Comparison of ENCODE assay signal across 13 cellular contexts in genomic region chr12:30970559-30971202, GRCh38. TPM values are rescaled to one million over a fixed set of nuclear protein-coding genes. Genes with fewer than 3 reads are reported as not detected.
DNase-seq lines count a peak whose midpoint lies in the region; ATAC-seq and TF ChIP-seq lines count a peak whose summit lies in the region.
"Had no signal": no experiment of that assay in that cellular context is flagged by ENCODE, and none has a peak within 500 bp of the region (broad histone marks: within the 10 kb centered on the region; RNA-seq: fewer than 3 reads in every experiment).

No MANE protein-coding gene starts in this region.

- H3K27me3 Mint-ChIP-seq in endothelial cell (ENCODE audit: unreplicated experiment) = peaks cover 10% of the 10 kb centered on the region

- H3K9me3 Mint-ChIP-seq in endothelial cell (ENCODE audit: unreplicated experiment) = no peaks in the 10 kb centered on the region
- H3K9me3 Mint-ChIP-seq: activated CD4-positive, alpha-beta memory T cell treated with anti-CD3 and anti-CD28 coated beads, Interleukin-2, amount 10 ng/mL, durations not matched to agents 7 days and 5 days had no signal

- intact Hi-C loops in mucosa of descending colon (cut with DNase I, micrococcal nuclease) = no loop called here

- H3K36me3 ChIP-seq in mucosa of descending colon (ENCODE audit: low read depth) = no peaks in the 10 kb centered on the region
- H3K36me3 ChIP-seq: BE2C, sigmoid colon had no signal

- DNase-seq in DMS 273 (lab: John Stamatoyannopoulos, UW; ENCODE audit: unreplicated experiment) (peak; percentile 81), NCI-H1694 (lab: John Stamatoyannopoulos, UW) (peak; percentile 78), endothelial cell (ENCODE audit: low spot score) (no peak), mucosa of descending colon (peak in 2 of 3 donors; percentile 11 to 21)
- no peak for DNase-seq in activated effector memory CD4-positive, alpha-beta T cell treated with Interleukin-2 at 50 U/mL for 16 hours
- DNase-seq in activated CD8-positive, alpha-beta memory T cell treated with anti-CD3 and anti-CD28 coated beads, Interleukin-2, amount 50 U/mL, for 4 hours = no peak
- DNase-seq: activated CD4-positive, alpha-beta memory T cell treated with anti-CD3 and anti-CD28 coated beads, Interleukin-2, amount 10 ng/mL, durations not matched to agents 7 days and 5 days; activated naive CD4-positive, alpha-beta T cell treated with Interleukin-2 at 50 U/mL for 16 hours; BE2C; sigmoid colon; T-helper 9 cell had no signal

- ATAC-seq in mucosa of descending colon = peak; percentile 7
- no peak for ATAC-seq in GM21786 (IDR thresholded peaks at IDR 0.05; ENCODE audit: unreplicated experiment)
- no peak for ATAC-seq in HG03196 (IDR thresholded peaks at IDR 0.05; ENCODE audit: unreplicated experiment)

- TF ChIP-seq CTCF in endothelial cell (IDR thresholded peaks at IDR 0.05; ENCODE audit: unreplicated experiment) (no peak), mucosa of descending colon (IDR thresholded peaks at IDR 0.05) (no peak)

- no peaks in the 10 kb centered on the region for H3K36me3 Mint-ChIP-seq in endothelial cell (ENCODE audit: low read depth, unreplicated experiment)

- peak overlapping the region; percentile 47 for H3K4me3 Mint-ChIP-seq in endothelial cell (ENCODE audit: unreplicated experiment)
- H3K4me3 Mint-ChIP-seq: activated CD4-positive, alpha-beta memory T cell treated with anti-CD3 and anti-CD28 coated beads, Interleukin-2, amount 10 ng/mL, durations not matched to agents 7 days and 5 days had no signal

- H3K4me1 ChIP-seq in mucosa of descending colon (ENCODE audit: low read depth) = no peaks in the 10 kb centered on the region
- H3K4me1 ChIP-seq: BE2C had no signal

- no peaks in the 10 kb centered on the region for H3K9me3 ChIP-seq in mucosa of descending colon
- H3K9me3 ChIP-seq: BE2C, sigmoid colon had no signal

- no peak overlapping the region for H3K4me3 ChIP-seq in mucosa of descending colon
- H3K4me3 ChIP-seq: sigmoid colon had no signal

- no peak overlapping the region for H3K27ac Mint-ChIP-seq in endothelial cell (ENCODE audit: unreplicated experiment)
- H3K27ac Mint-ChIP-seq: activated CD4-positive, alpha-beta memory T cell treated with anti-CD3 and anti-CD28 coated beads, Interleukin-2, amount 10 ng/mL, durations not matched to agents 7 days and 5 days had no signal

- H3K4me1 Mint-ChIP-seq in endothelial cell (ENCODE audit: unreplicated experiment) = no peaks in the 10 kb centered on the region
- H3K4me1 Mint-ChIP-seq: activated CD4-positive, alpha-beta memory T cell treated with anti-CD3 and anti-CD28 coated beads, Interleukin-2, amount 10 ng/mL, durations not matched to agents 7 days and 5 days had no signal

RNA-seq across cellular contexts. Expression of gene TSPAN11, which starts 44.1 kb away (rescaled TPM):
- total RNA-seq in endothelial cell (ENCODE audit: unreplicated experiment) (3.6 TPM), mucosa of descending colon (10 to 100 TPM in 1 of 3 donors, 1 to 10 TPM in 2; 3.2 to 19.9 (median 4.2) TPM)
- total RNA-seq: activated CD4-positive, alpha-beta memory T cell treated with anti-CD3 and anti-CD28 coated beads, Interleukin-2, amount 10 ng/mL, durations not matched to agents 7 days and 5 days had no signal

Comparison
In these comparisons a context has a peak if more than half of its experiments do, and no peak if none do; other contexts are left out.
1. DNase-seq: peak in DMS 273 (single experiment), NCI-H1694 (single experiment) and mucosa of descending colon (2 of 3); none in endothelial cell (single experiment), activated effector memory CD4-positive, alpha-beta T cell treated with Interleukin-2 at 50 U/mL for 16 hours (single experiment) and activated CD8-positive, alpha-beta memory T cell treated with anti-CD3 and anti-CD28 coated beads, Interleukin-2, amount 50 U/mL, for 4 hours (single experiment).